In the genomic region with DNA sequence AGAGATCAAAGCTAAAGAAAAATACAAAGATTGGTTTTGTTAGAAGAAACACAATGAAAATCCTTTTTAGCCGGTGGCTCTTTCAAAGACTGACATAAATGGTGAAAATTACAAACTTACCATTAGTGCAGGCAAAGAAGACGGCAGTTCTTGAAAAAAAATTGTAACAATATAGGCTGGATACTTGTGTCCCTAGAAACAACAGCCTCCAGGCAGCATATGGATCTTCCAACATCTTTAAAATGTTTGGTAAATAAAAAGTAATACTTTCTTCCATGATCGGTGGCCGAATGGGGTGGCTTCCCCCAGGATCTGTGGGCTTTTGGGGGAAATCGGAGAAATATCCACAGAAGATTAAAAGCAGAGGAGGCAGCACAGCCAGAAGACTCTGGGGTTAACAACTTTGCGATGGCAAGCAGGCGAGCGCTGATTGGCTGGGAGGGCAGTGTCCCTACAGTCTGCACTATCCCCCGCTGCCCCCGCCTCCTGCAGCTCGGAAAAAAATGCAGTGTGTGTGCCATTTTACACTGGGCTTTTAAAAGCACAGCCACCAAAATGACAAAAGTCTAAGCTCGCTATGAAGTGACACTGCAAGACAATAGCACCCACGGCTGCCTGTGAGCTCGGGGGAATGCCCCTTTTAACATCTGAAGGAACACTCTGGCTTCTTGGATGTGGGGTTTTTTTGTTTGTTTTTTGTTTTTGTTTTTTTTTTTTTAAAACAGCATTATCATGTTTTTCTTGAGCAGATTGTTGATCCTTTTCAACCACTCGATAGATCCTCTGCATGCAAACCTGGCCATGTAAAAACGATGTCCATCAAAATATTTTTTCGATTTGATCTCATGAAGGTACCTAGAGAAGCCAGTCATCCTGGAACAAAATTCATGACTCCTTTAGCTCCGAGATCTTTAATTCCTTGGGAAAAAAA, we compare ENCODE assay signal across 1 cellular context.
TF ChIP-seq lines count a peak whose summit lies in the region.

No MANE protein-coding gene starts in this region.

TF ChIP-seq in IMR-90, 13 proteins besides CTCF, POLR2A, EP300 and RAD21 (continued from another document):
- TF ChIP-seq MAZ (IDR thresholded peaks at IDR 0.05; ENCODE audit: borderline replicate concordance, low read depth, low read length) = peak; percentile 51; the same call in 1 of the 2 replicates
- no peak for TF ChIP-seq CEBPB (IDR thresholded peaks at IDR 0.05; ENCODE audit: low read depth, low read length)
- no peak for TF ChIP-seq SMC3 (IDR thresholded peaks at IDR 0.05; ENCODE audit: low read depth, low read length)
- TF ChIP-seq, protein P1, sequence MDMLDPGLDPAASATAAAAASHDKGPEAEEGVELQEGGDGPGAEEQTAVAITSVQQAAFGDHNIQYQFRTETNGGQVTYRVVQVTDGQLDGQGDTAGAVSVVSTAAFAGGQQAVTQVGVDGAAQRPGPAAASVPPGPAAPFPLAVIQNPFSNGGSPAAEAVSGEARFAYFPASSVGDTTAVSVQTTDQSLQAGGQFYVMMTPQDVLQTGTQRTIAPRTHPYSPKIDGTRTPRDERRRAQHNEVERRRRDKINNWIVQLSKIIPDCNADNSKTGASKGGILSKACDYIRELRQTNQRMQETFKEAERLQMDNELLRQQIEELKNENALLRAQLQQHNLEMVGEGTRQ (IDR thresholded peaks at IDR 0.05; ENCODE audit: low read depth, low read length) = no peak
- TF ChIP-seq RFX5 (IDR thresholded peaks at IDR 0.05; ENCODE audit: low read depth, low read length) = no peak
- TF ChIP-seq, protein P2, sequence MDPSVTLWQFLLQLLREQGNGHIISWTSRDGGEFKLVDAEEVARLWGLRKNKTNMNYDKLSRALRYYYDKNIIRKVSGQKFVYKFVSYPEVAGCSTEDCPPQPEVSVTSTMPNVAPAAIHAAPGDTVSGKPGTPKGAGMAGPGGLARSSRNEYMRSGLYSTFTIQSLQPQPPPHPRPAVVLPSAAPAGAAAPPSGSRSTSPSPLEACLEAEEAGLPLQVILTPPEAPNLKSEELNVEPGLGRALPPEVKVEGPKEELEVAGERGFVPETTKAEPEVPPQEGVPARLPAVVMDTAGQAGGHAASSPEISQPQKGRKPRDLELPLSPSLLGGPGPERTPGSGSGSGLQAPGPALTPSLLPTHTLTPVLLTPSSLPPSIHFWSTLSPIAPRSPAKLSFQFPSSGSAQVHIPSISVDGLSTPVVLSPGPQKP (IDR thresholded peaks at IDR 0.05; ENCODE audit: borderline replicate concordance, low read depth, low read length) = no peak
- TF ChIP-seq MAFK (IDR thresholded peaks at IDR 0.05; ENCODE audit: low read depth, low read length) = 0 out of 2 replicates have a peak, but pooled peaks have one; percentile 8
- TF ChIP-seq FOS (IDR thresholded peaks at IDR 0.05; ENCODE audit: low read depth, low read length) = no peak
- no peak for TF ChIP-seq BHLHE40 (IDR thresholded peaks at IDR 0.05; ENCODE audit: low read depth, low read length)
- TF ChIP-seq NFE2L2 (IDR thresholded peaks at IDR 0.05; ENCODE audit: low read depth, low read length) = no peak
TF ChIP-seq in IMR-90: peak in this region for 2.
